1 cellular context compared by ENCODE assay signal in the genomic region with DNA sequence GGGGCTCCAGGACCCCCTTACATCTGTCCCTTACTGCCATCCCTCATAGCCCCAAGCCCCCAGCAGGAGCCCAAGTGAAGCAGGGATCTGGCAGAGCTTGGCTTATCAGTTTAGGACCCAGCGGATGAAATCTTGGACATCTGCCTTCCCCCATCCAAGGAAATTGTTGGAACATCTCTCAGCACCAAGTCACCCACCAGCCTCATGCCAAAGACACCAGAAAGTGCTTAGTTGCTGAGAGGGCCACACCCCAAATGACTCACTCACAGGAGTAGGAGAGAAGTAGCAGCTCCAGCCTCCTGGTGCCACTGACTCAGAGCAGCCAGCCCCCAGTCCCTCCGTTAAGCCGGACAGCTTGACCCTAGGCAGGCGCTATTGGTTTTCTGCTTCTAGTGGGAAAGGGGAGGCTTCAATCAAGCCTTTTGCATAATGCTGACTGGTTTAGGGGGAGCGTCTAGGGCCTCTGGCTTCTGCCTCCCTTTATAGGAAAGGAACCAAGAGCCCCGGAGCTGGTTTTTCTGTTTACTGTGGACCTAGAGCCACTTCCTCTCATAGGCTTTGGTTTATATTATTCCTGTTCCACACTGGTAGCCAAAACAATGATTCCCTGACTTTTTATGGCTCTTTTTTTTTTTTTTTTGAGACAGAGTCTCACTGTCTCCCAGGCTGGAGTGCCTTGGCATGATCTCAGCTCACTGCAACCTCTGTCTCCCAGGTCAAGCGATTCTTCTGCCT.
A peak's percentile ranks its signal among the peaks of the same experiment; 100 is the strongest.
TF ChIP-seq lines count a peak whose summit lies in the region.

No MANE protein-coding gene starts in this region.

TF ChIP-seq in A549, 52 proteins besides CTCF, POLR2A, EP300 and RAD21 (continued from another document):
- TF ChIP-seq REST (IDR thresholded peaks at IDR 0.05) (no peak), CHD4 (IDR thresholded peaks at IDR 0.05; ENCODE audit: borderline replicate concordance) (no peak), USF2 (IDR thresholded peaks at IDR 0.05) (no peak), POLR2AphosphoS2 (conservative IDR thresholded peaks at IDR 0.05; ENCODE audit: low read length) (no peak), HOXB5 (CRISPR knock-in tag; IDR thresholded peaks at IDR 0.05) (no peak), ZFP36 (IDR thresholded peaks at IDR 0.05; ENCODE audit: borderline replicate concordance, partially characterized antibody) (no peak), RCOR1 (IDR thresholded peaks at IDR 0.05; ENCODE audit: low read depth, low read length) (no peak), HOXB13 (CRISPR knock-in tag; IDR thresholded peaks at IDR 0.05; ENCODE audit: low read depth) (no peak), PHF8 (IDR thresholded peaks at IDR 0.05; ENCODE audit: borderline replicate concordance, low read depth) (no peak), MAFK (IDR thresholded peaks at IDR 0.05; ENCODE audit: partially characterized antibody) (peak; percentile 90), ZSCAN20 (CRISPR knock-in tag; IDR thresholded peaks at IDR 0.05) (no peak), EHMT2 (IDR thresholded peaks at IDR 0.05; ENCODE audit: low read depth) (no peak), CBX2 (IDR thresholded peaks at IDR 0.05; ENCODE audit: borderline replicate concordance, low read depth) (no peak), GATA3 (IDR thresholded peaks at IDR 0.05; ENCODE audit: borderline replicate concordance) (peak; percentile 65; the same call in 1 of the 2 replicates), NFE2L2 (conservative IDR thresholded peaks at IDR 0.05; ENCODE audit: low read length) (no peak; the same call in 1 of the 2 replicates), RARB (CRISPR knock-in tag; IDR thresholded peaks at IDR 0.05) (no peak), HEYL (CRISPR knock-in tag; IDR thresholded peaks at IDR 0.05) (no peak), BHLHE40 (IDR thresholded peaks at IDR 0.05; ENCODE audit: low read depth, low read length) (0 out of 2 replicates have a peak, but pooled peaks have one; percentile 2), MAZ (IDR thresholded peaks at IDR 0.05; ENCODE audit: borderline replicate concordance, low read depth, low read length) (no peak), ESRRA (IDR thresholded peaks at IDR 0.05; ENCODE audit: borderline replicate concordance, low read length) (no peak), NPAS2 (CRISPR knock-in tag; IDR thresholded peaks at IDR 0.05; ENCODE audit: borderline replicate concordance) (no peak)
- TF ChIP-seq, protein P1, sequence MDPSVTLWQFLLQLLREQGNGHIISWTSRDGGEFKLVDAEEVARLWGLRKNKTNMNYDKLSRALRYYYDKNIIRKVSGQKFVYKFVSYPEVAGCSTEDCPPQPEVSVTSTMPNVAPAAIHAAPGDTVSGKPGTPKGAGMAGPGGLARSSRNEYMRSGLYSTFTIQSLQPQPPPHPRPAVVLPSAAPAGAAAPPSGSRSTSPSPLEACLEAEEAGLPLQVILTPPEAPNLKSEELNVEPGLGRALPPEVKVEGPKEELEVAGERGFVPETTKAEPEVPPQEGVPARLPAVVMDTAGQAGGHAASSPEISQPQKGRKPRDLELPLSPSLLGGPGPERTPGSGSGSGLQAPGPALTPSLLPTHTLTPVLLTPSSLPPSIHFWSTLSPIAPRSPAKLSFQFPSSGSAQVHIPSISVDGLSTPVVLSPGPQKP (IDR thresholded peaks at IDR 0.05; ENCODE audit: low read depth, low read length) = no peak
- TF ChIP-seq, protein P2, sequence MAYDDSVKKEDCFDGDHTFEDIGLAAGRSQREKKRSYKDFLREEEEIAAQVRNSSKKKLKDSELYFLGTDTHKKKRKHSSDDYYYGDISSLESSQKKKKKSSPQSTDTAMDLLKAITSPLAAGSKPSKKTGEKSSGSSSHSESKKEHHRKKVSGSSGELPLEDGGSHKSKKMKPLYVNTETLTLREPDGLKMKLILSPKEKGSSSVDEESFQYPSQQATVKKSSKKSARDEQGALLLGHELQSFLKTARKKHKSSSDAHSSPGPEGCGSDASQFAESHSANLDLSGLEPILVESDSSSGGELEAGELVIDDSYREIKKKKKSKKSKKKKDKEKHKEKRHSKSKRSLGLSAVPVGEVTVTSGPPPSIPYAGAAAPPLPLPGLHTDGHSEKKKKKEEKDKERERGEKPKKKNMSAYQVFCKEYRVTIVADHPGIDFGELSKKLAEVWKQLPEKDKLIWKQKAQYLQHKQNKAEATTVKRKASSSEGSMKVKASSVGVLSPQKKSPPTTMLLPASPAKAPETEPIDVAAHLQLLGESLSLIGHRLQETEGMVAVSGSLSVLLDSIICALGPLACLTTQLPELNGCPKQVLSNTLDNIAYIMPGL (CRISPR knock-in tag; IDR thresholded peaks at IDR 0.05; ENCODE audit: borderline replicate concordance) = no peak
- TF ChIP-seq, protein P3, sequence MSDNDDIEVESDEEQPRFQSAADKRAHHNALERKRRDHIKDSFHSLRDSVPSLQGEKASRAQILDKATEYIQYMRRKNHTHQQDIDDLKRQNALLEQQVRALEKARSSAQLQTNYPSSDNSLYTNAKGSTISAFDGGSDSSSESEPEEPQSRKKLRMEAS (IDR thresholded peaks at IDR 0.05) = peak; percentile 85
- TF ChIP-seq, protein P4, sequence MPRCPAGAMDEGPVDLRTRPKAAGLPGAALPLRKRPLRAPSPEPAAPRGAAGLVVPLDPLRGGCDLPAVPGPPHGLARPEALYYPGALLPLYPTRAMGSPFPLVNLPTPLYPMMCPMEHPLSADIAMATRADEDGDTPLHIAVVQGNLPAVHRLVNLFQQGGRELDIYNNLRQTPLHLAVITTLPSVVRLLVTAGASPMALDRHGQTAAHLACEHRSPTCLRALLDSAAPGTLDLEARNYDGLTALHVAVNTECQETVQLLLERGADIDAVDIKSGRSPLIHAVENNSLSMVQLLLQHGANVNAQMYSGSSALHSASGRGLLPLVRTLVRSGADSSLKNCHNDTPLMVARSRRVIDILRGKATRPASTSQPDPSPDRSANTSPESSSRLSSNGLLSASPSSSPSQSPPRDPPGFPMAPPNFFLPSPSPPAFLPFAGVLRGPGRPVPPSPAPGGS (IDR thresholded peaks at IDR 0.05) = 0 out of 3 replicates have a peak, but pooled peaks have one; percentile 47
TF ChIP-seq in A549: peak in this region for 12.
